Comparison of ENCODE assay signal across 1 cellular context in genomic region chr4:70704333-70705145, GRCh38.
TF ChIP-seq lines count a peak whose summit lies in the region.

No MANE protein-coding gene starts in this region.

TF ChIP-seq in HepG2, 621 proteins besides CTCF, POLR2A, EP300 and RAD21 (continued from another document and continues in another):
- TF ChIP-seq ZBTB26 (CRISPR knock-in tag; IDR thresholded peaks at IDR 0.05; ENCODE audit: borderline replicate concordance) (no peak), ARNT (IDR thresholded peaks at IDR 0.05) (no peak), MXD4 (CRISPR knock-in tag; IDR thresholded peaks at IDR 0.05) (no peak), ZNF234 (CRISPR knock-in tag; conservative IDR thresholded peaks at IDR 0.05) (no peak), SOX13 (IDR thresholded peaks at IDR 0.05) (no peak), SOX13 (CRISPR knock-in tag; conservative IDR thresholded peaks at IDR 0.05 in 1 of 2, IDR thresholded peaks at IDR 0.05 in 1 of 2) (no peak; a peak in 1 of 4 replicates), KDM2A (CRISPR knock-in tag; IDR thresholded peaks at IDR 0.05; ENCODE audit: borderline replicate concordance, low read depth) (no peak; the same call in 1 of the 2 replicates), THYN1 (CRISPR knock-in tag; IDR thresholded peaks at IDR 0.05; ENCODE audit: borderline replicate concordance, low read depth) (no peak), DMAP1 (CRISPR knock-in tag; IDR thresholded peaks at IDR 0.05) (peak; percentile 15; the same call in 1 of the 2 replicates), MAZ (IDR thresholded peaks at IDR 0.05; ENCODE audit: borderline replicate concordance, low read depth, low read length) (peak; percentile 98), MAZ (CRISPR knock-in tag; IDR thresholded peaks at IDR 0.05; ENCODE audit: low read depth) (peak; percentile 96), HDAC2 (CRISPR knock-in tag; IDR thresholded peaks at IDR 0.05) (0 out of 2 replicates have a peak, but pooled peaks have one; percentile 20), YY1 (IDR thresholded peaks at IDR 0.05; ENCODE audit: insufficient read depth, insufficient replicate concordance, low read depth, low read length) (peak; percentile 52), TGIF2 (CRISPR knock-in tag; IDR thresholded peaks at IDR 0.05) (no peak), IKZF1 (IDR thresholded peaks at IDR 0.05) (no peak), SAP130 (CRISPR knock-in tag; IDR thresholded peaks at IDR 0.05; ENCODE audit: low read depth) (peak; percentile 63), HDAC1 (CRISPR knock-in tag; IDR thresholded peaks at IDR 0.05) (peak; percentile 50), ZBTB20 (CRISPR knock-in tag; IDR thresholded peaks at IDR 0.05; ENCODE audit: borderline replicate concordance, low read depth) (0 out of 2 replicates have a peak, but pooled peaks have one; percentile 29), HNF1B (CRISPR knock-in tag; IDR thresholded peaks at IDR 0.05) (peak; percentile 50; the same call in 1 of the 2 replicates), ZMAT3 (CRISPR knock-in tag; conservative IDR thresholded peaks at IDR 0.05) (peak; percentile 50; the same call in 1 of the 2 replicates), ZMYM3 (CRISPR knock-in tag; IDR thresholded peaks at IDR 0.05) (peak; percentile 71; the same call in 1 of the 2 replicates), MAFF (IDR thresholded peaks at IDR 0.05; ENCODE audit: low read depth, low read length) (no peak), AHR (CRISPR knock-in tag; IDR thresholded peaks at IDR 0.05) (no peak), FOXC1 (CRISPR knock-in tag; IDR thresholded peaks at IDR 0.05; ENCODE audit: borderline replicate concordance) (peak; percentile 82), CBX1 (IDR thresholded peaks at IDR 0.05; ENCODE audit: low read depth) (peak; percentile 76), PAXIP1 (CRISPR knock-in tag; conservative IDR thresholded peaks at IDR 0.05) (peak; percentile 58; the same call in 1 of the 2 replicates), ARHGAP35 (CRISPR knock-in tag; IDR thresholded peaks at IDR 0.05; ENCODE audit: borderline replicate concordance) (no peak), ZNF724P (CRISPR knock-in tag; IDR thresholded peaks at IDR 0.05; ENCODE audit: borderline replicate concordance) (no peak), ZNF318 (CRISPR knock-in tag; IDR thresholded peaks at IDR 0.05) (0 out of 2 replicates have a peak, but pooled peaks have one; percentile 53), ARID4A (CRISPR knock-in tag; IDR thresholded peaks at IDR 0.05; ENCODE audit: borderline replicate concordance) (peak; percentile 51; the same call in 1 of the 2 replicates), ZNF343 (CRISPR knock-in tag; IDR thresholded peaks at IDR 0.05) (peak; percentile 84; the same call in 1 of the 2 replicates), ZNF350 (CRISPR knock-in tag; IDR thresholded peaks at IDR 0.05; ENCODE audit: borderline replicate concordance, low read depth) (peak; percentile 61; the same call in 1 of the 2 replicates), GABPB1 (CRISPR knock-in tag; IDR thresholded peaks at IDR 0.05) (peak; percentile 70), ZBTB38 (CRISPR knock-in tag; IDR thresholded peaks at IDR 0.05) (0 out of 2 replicates have a peak, but pooled peaks have one; percentile 39)
